8 cellular contexts compared by ENCODE assay signal in the genomic region with DNA sequence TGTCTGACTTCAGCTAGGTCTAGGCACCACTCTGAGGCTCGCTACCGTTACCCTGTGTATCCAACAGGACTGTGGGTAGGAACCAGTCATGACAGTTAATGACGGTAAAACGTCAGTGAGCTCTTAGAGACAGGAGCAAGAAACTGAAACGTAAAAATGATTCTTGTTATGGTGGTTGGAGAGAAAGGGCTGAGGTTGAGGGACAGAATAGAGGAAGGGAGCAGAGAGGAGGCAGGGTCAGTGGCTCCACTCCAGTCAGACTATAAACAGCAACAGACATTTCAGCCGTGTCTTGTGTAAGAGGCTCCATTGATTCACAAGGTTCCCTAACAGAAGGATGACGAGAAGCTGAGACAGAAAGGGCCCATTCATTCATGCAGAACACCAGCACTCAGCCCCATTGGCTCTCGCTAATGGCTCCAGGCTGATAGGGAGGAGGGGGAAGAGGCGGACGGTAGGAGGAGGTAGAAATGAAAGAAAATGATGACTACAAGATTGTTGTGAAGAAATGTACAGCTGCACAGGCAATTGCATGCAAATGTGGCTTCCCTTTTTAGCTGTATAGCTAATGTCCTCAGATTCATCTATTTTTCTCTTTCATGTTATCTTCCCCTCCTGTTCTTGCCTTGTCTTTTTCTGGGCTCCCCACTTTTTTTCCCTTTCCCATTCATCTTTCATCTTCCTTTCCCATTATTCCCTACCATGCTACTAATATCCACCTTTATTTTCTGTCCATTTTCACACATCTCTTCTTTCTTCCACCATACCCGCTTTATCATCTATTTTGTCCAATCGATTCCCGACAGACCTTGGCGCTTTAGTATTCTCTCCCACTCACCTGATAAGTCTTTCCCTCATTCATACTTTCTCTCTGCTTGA. TPM values are rescaled to one million over a fixed set of nuclear protein-coding genes. Genes with fewer than 3 reads are reported as not detected.
DNase-seq lines count a peak whose midpoint lies in the region; ATAC-seq and FAIRE-seq lines count a peak whose summit lies in the region.

No MANE protein-coding gene starts in this region.

- peaks cover 2% of the 10 kb centered on the region for H3K36me3 Mint-ChIP-seq in activated CD8-positive, alpha-beta memory T cell treated with anti-CD3 and anti-CD28 coated beads, Interleukin-2, amount 10 ng/mL, durations not matched to agents 7 days and 5 days

- no peaks in the 10 kb centered on the region for H3K27me3 Mint-ChIP-seq in activated CD8-positive, alpha-beta memory T cell treated with anti-CD3 and anti-CD28 coated beads, Interleukin-2, amount 10 ng/mL, durations not matched to agents 7 days and 5 days

- peak; percentile 85 for FAIRE-seq in RCC 7860 (lab: Jason Lieb, UNC)

- intact Hi-C loops in posterior cingulate gyrus (cut with DNase I), result no loop called here

- no peaks in the 10 kb centered on the region for H3K9me3 Mint-ChIP-seq in activated CD8-positive, alpha-beta memory T cell treated with anti-CD3 and anti-CD28 coated beads, Interleukin-2, amount 10 ng/mL, durations not matched to agents 7 days and 5 days (ENCODE audit: low read depth)

- CTCF ChIA-PET in activated CD8-positive, alpha-beta memory T cell treated with anti-CD3 and anti-CD28 coated beads, Interleukin-2, amount 10 ng/mL, durations not matched to agents 7 days and 5 days (lab: Charles Lee), result interaction anchor here (0.8 to 3.8 kb wide), 11 partner anchors 27 to 381 kb away, joined by 3 to 15 read pairs (median 4); no protein-coding TSS in a partner anchor

- peak overlapping the region; percentile 87 for H3K27ac Mint-ChIP-seq in activated CD8-positive, alpha-beta memory T cell treated with anti-CD3 and anti-CD28 coated beads, Interleukin-2, amount 10 ng/mL, durations not matched to agents 7 days and 5 days

- peaks cover 64% of the 10 kb centered on the region for H3K4me1 Mint-ChIP-seq in activated CD8-positive, alpha-beta memory T cell treated with anti-CD3 and anti-CD28 coated beads, Interleukin-2, amount 10 ng/mL, durations not matched to agents 7 days and 5 days

- ATAC-seq in activated CD8-positive, alpha-beta memory T cell treated with anti-CD3 and anti-CD28 coated beads, Interleukin-2, amount 10 ng/mL, durations not matched to agents 7 days and 5 days, result peak; percentile 12
- peak; percentile 64 for ATAC-seq in HG02798 (IDR thresholded peaks at IDR 0.05; ENCODE audit: poor library complexity, unreplicated experiment)

- peak; percentile 57 for DNase-seq in activated CD8-positive, alpha-beta memory T cell treated with anti-CD3 and anti-CD28 coated beads, Interleukin-2, amount 10 ng/mL, durations not matched to agents 7 days and 5 days
- DNase-seq in activated CD8-positive, alpha-beta memory T cell treated with anti-CD3 and anti-CD28 coated beads, Interleukin-2, amount 50 U/mL, for 48 hours, result no peak
- DNase-seq in RCC 7860 (ENCODE audit: low spot score), result peak; percentile 71
- DNase-seq in epithelial cell of prostate (ENCODE audit: low read depth, low spot score), result peak; percentile 22
- DNase-seq in posterior cingulate gyrus, result peak in 8 of 10 donors; percentile 39 to 94 (median 59)
- DNase-seq in NCI-H1092 treated with DMSO at 0.1 percent for 48 hours (lab: John Stamatoyannopoulos, UW), result no peak
- no peak for DNase-seq in SK-N-DZ (ENCODE audit: low spot score)

- peak overlapping the region; percentile 47 for H3K4me3 Mint-ChIP-seq in activated CD8-positive, alpha-beta memory T cell treated with anti-CD3 and anti-CD28 coated beads, Interleukin-2, amount 10 ng/mL, durations not matched to agents 7 days and 5 days

- peak overlapping the region; percentile 19 for H3K27ac ChIP-seq in epithelial cell of prostate

RNA-seq across cellular contexts. Expression of a gene that starts 34.3 kb away (rescaled TPM):
- 100 to 1,000 TPM; 408 to 671 TPM for total RNA-seq in activated CD8-positive, alpha-beta memory T cell treated with anti-CD3 and anti-CD28 coated beads, Interleukin-2, amount 10 ng/mL, durations not matched to agents 7 days and 5 days
- not detected in 2 replicates for polyA plus RNA-seq in SK-N-DZ (2014; cell fraction: cytosol; rRNA removed)
- polyA plus RNA-seq in SK-N-DZ (2014; cell fraction: nucleus; rRNA removed), result not detected in 2 replicates

Comparison
In these comparisons a context has a peak if more than half of its experiments do, and no peak if none do; other contexts are left out.
1. DNase-seq: peak in activated CD8-positive, alpha-beta memory T cell treated with anti-CD3 and anti-CD28 coated beads, Interleukin-2, amount 10 ng/mL, durations not matched to agents 7 days and 5 days (single experiment), RCC 7860 (single experiment), epithelial cell of prostate (single experiment) and posterior cingulate gyrus (8 of 10); none in activated CD8-positive, alpha-beta memory T cell treated with anti-CD3 and anti-CD28 coated beads, Interleukin-2, amount 50 U/mL, for 48 hours (single experiment), NCI-H1092 treated with DMSO at 0.1 percent for 48 hours (single experiment) and SK-N-DZ (single experiment).